ENCODE assay signal across 28 cellular contexts in the genomic region with DNA sequence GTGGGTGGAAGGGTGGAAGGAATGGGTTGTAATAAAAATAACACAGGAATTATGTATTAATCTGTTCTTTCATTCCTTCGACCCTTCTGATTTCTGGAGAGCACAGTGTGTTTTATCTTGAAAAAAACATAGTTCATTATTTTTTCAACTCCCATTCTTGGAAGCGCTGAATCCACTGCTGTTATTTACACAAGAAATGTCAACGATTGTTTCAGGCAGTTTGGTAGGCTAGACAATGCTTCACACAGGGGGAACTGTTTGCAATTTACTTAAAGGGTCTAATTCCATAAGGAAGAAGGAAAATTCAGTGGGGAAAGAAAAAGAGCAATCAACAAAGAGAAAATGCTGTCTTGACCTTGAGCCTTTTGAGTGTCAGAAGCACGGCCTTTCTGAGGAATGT.
"Had no signal": no experiment of that assay in that cellular context is flagged by ENCODE, and none has a peak within 500 bp of the region (broad histone marks: within the 10 kb centered on the region; RNA-seq: fewer than 3 reads in every experiment).

No MANE protein-coding gene starts in this region.

- DNase-seq: activated CD4-positive, alpha-beta T cell treated with anti-CD3 and anti-CD28 coated beads for 4 hours; activated CD4-positive, CD25-positive, alpha-beta regulatory T cell; activated CD8-positive, alpha-beta memory T cell treated with anti-CD3 and anti-CD28 coated beads, Interleukin-2, amount 10 ng/mL, durations not matched to agents 7 days and 5 days; activated CD8-positive, alpha-beta T cell treated with anti-CD3 and anti-CD28 coated beads for 36 hours; activated effector memory CD4-positive, alpha-beta T cell treated with anti-CD3 and anti-CD28 coated beads, Interleukin-2, amount 50 U/mL, for 16 hours; activated naive CD4-positive, alpha-beta T cell treated with anti-CD3 and anti-CD28 coated beads, Interleukin-2, amount 50 U/mL, for 16 hours; activated T-cell treated with anti-CD3 and anti-CD28 coated beads for 4 hours; anterior cingulate cortex; body of pancreas; cortex of kidney; foreskin keratinocyte; glutamatergic neuron; hippocampal formation; left ventricle myocardium inferior; mammary epithelial cell; midbrain; natural killer cell; posterior cingulate gyrus; right lobe of liver; stimulated activated CD4-positive, alpha-beta T cell treated with anti-CD3 and anti-CD28 coated beads, Interleukin-1b, Interleukin-23, amount 100 ng/mL, for 48 hours; stomach; SW 1271; T-helper 17 cell; upper lobe of left lung had no signal

- FAIRE-seq: endometrium had no signal

- H3K27ac ChIP-seq: body of pancreas, cardiac muscle cell, foreskin keratinocyte, left ventricle myocardium inferior, right lobe of liver, skin epidermis, stomach, thoracic aorta, upper lobe of left lung had no signal

- ATAC-seq: activated CD8-positive, alpha-beta memory T cell treated with anti-CD3 and anti-CD28 coated beads, Interleukin-2, amount 10 ng/mL, durations not matched to agents 7 days and 5 days; activated CD8-positive, alpha-beta T cell treated with anti-CD3 and anti-CD28 coated beads for 36 hours; body of pancreas; foreskin keratinocyte; natural killer cell; T-helper 17 cell had no signal

- H3K4me3 ChIP-seq: body of pancreas, cardiac muscle cell, left ventricle myocardium inferior, right lobe of liver, skin epidermis, stomach, thoracic aorta, upper lobe of left lung had no signal

- H3K4me1 ChIP-seq: foreskin keratinocyte had no signal

- H3K36me3 ChIP-seq: cardiac muscle cell, left ventricle myocardium inferior, right lobe of liver, stomach, thoracic aorta, upper lobe of left lung had no signal

- H3K27me3 ChIP-seq: body of pancreas, foreskin keratinocyte, right lobe of liver, stomach, upper lobe of left lung had no signal

- H3K9me3 ChIP-seq: body of pancreas, left ventricle myocardium inferior, right lobe of liver, stomach, thoracic aorta, upper lobe of left lung had no signal
